8 cellular contexts compared by ENCODE assay signal in genomic region chr18:56709463-56709862, GRCh38. TPM values are rescaled to one million over a fixed set of nuclear protein-coding genes. Genes with fewer than 3 reads are reported as not detected.
DNase-seq lines count a peak whose midpoint lies in the region; ATAC-seq and TF ChIP-seq lines count a peak whose summit lies in the region.

No MANE protein-coding gene starts in this region.

- 37% methylated on average over 2 of the region's 2 CpGs for WGBS in suprapubic skin

- DNase-seq in BJ (ENCODE audit: low read depth), result peak; percentile 44
- peak; percentile 56 for DNase-seq in MM.1S
- DNase-seq in activated CD4-positive, alpha-beta T cell treated with anti-CD3 and anti-CD28 coated beads, Interleukin-2, amount 10 ng/mL, durations not matched to agents 24 days and 14 days, result peak; percentile 84
- DNase-seq in iPS-NIHi11 (ENCODE audit: low spot score), result peak; percentile 22
- no peak for DNase-seq in suprapubic skin (ENCODE audit: low spot score in 2 of 2)
- DNase-seq in tibial artery, result no peak

- no peak overlapping the region for H3K9ac ChIP-seq in MM.1S (ENCODE audit: low read length)

- TF ChIP-seq POLR2A in suprapubic skin (IDR thresholded peaks at IDR 0.05), result no peak

- H3K9me3 ChIP-seq in MM.1S (replicated peaks; ENCODE audit: insufficient read depth, low read length) (no peaks in the 10 kb centered on the region), suprapubic skin (no peaks in the 10 kb centered on the region), tibial artery (no peaks in the 10 kb centered on the region)

- TF ChIP-seq CTCF in BJ (IDR thresholded peaks at IDR 0.05; ENCODE audit: insufficient read depth, low read depth, low read length) (peak; percentile 16; the same call in 1 of the 2 replicates), MM.1S (IDR thresholded peaks at IDR 0.05; ENCODE audit: low read length) (peak; percentile 35), suprapubic skin (IDR thresholded peaks at IDR 0.05) (no peak), tibial artery (IDR thresholded peaks at IDR 0.05) (no peak)

- no peaks in the 10 kb centered on the region for H3K27me3 ChIP-seq in BJ (ENCODE audit: control insufficient read depth, insufficient read depth, low read length)
- no peaks in the 10 kb centered on the region for H3K27me3 ChIP-seq in MM.1S (replicated peaks; ENCODE audit: insufficient read depth, low read length)
- no peaks in the 10 kb centered on the region for H3K27me3 ChIP-seq in suprapubic skin
- H3K27me3 ChIP-seq in tibial artery, result no peaks in the 10 kb centered on the region

- H3K79me2 ChIP-seq in MM.1S (ENCODE audit: low read length), result no peaks in the 10 kb centered on the region

- H3K4me1 ChIP-seq in MM.1S (ENCODE audit: low read length) (no peaks in the 10 kb centered on the region), suprapubic skin (no peaks in the 10 kb centered on the region), tibial artery (no peaks in the 10 kb centered on the region)

- TF ChIP-seq EP300 in suprapubic skin (IDR thresholded peaks at IDR 0.05), result no peak

- H3K36me3 Mint-ChIP-seq in activated CD4-positive, alpha-beta T cell treated with anti-CD3 and anti-CD28 coated beads, Interleukin-2, amount 10 ng/mL, durations not matched to agents 24 days and 14 days (ENCODE audit: low read depth), result peaks cover 3% of the 10 kb centered on the region

- peak; percentile 96 for ATAC-seq in GM18499 (IDR thresholded peaks at IDR 0.05; ENCODE audit: insufficient read depth, unreplicated experiment)
- peak; percentile 97 for ATAC-seq in HG02642 (IDR thresholded peaks at IDR 0.05; ENCODE audit: poor library complexity, unreplicated experiment)

- H3K27ac ChIP-seq in MM.1S (ENCODE audit: low read length) (no peak overlapping the region), suprapubic skin (no peak overlapping the region), tibial artery (no peak overlapping the region)

- POLR2A ChIA-PET in BJ (lab: Charles Lee), result no interaction called here

- H3K27ac Mint-ChIP-seq in activated CD4-positive, alpha-beta T cell treated with anti-CD3 and anti-CD28 coated beads, Interleukin-2, amount 10 ng/mL, durations not matched to agents 24 days and 14 days, result no peak overlapping the region

- no peak overlapping the region for H3K4me3 Mint-ChIP-seq in activated CD4-positive, alpha-beta T cell treated with anti-CD3 and anti-CD28 coated beads, Interleukin-2, amount 10 ng/mL, durations not matched to agents 24 days and 14 days

- intact Hi-C loops in activated CD4-positive, alpha-beta T cell treated with anti-CD3 and anti-CD28 coated beads, Interleukin-2, amount 10 ng/mL, durations not matched to agents 24 days and 14 days (cut with micrococcal nuclease), result loop anchor here (2.0 to 5.0 kb wide), 4 partner anchors 17 to 853 kb away; partner anchors contain the start of gene WDR7
- intact Hi-C loops in tibial artery (cut with DNase I; ENCODE audit: low total_unique reads), result no loop called here

- no peaks in the 10 kb centered on the region for H3K9me3 Mint-ChIP-seq in activated CD4-positive, alpha-beta T cell treated with anti-CD3 and anti-CD28 coated beads, Interleukin-2, amount 10 ng/mL, durations not matched to agents 24 days and 14 days

- no peaks in the 10 kb centered on the region for H3F3A ChIP-seq in MM.1S (ENCODE audit: insufficient read depth, low read length)

- H3K9me2 ChIP-seq in MM.1S (replicated peaks; ENCODE audit: insufficient read depth, low read length), result no peaks in the 10 kb centered on the region

- no peaks in the 10 kb centered on the region for H3K36me3 ChIP-seq in BJ (ENCODE audit: control insufficient read depth, insufficient read depth, low read length)
- no peaks in the 10 kb centered on the region for H3K36me3 ChIP-seq in MM.1S (replicated peaks; ENCODE audit: insufficient read depth, low read length)
- no peaks in the 10 kb centered on the region for H3K36me3 ChIP-seq in suprapubic skin
- H3K36me3 ChIP-seq in tibial artery, result peaks cover 0 to 5% (median 0%) of the 10 kb centered on the region in 3 donors

- H2AFZ ChIP-seq in MM.1S (ENCODE audit: low read length), result no peak overlapping the region

- CTCF ChIA-PET in BJ (lab: Yijun Ruan, JAX), result interaction anchor here (0.9 kb wide), 2 partner anchors 22 to 840 kb away, joined by 3 read pairs; no protein-coding TSS in a partner anchor

- H3K4me1 Mint-ChIP-seq in activated CD4-positive, alpha-beta T cell treated with anti-CD3 and anti-CD28 coated beads, Interleukin-2, amount 10 ng/mL, durations not matched to agents 24 days and 14 days, result peaks cover 11% of the 10 kb centered on the region

- H3K4me3 ChIP-seq in BJ (ENCODE audit: low read depth, low read length), result no peak overlapping the region
- no peak overlapping the region for H3K4me3 ChIP-seq in MM.1S (ENCODE audit: low read length)
- no peak overlapping the region for H3K4me3 ChIP-seq in suprapubic skin
- H3K4me3 ChIP-seq in tibial artery, result no peak overlapping the region

- no peak overlapping the region for H3K4me2 ChIP-seq in MM.1S (ENCODE audit: low read depth, low read length)

- no peaks in the 10 kb centered on the region for H3K27me3 Mint-ChIP-seq in activated CD4-positive, alpha-beta T cell treated with anti-CD3 and anti-CD28 coated beads, Interleukin-2, amount 10 ng/mL, durations not matched to agents 24 days and 14 days

- H4K20me1 ChIP-seq in MM.1S (ENCODE audit: insufficient read depth, low read length), result no peaks in the 10 kb centered on the region

RNA-seq across cellular contexts. Expression of gene WDR7, which starts 58.3 kb away (rescaled TPM):
- 4.9 and 9.7 TPM in 2 replicates for polyA plus RNA-seq in BJ (2011; rRNA removed)
- 26.7 and 28.6 TPM in 2 replicates for polyA minus RNA-seq in BJ (2011; rRNA and poly(A)+ RNA removed)
- 20.8 and 26.0 TPM in 2 replicates for total RNA-seq in activated CD4-positive, alpha-beta T cell treated with anti-CD3 and anti-CD28 coated beads, Interleukin-2, amount 10 ng/mL, durations not matched to agents 24 days and 14 days
- 10 to 100 TPM; 14.4 to 29.2 (median 20.2) TPM for total RNA-seq in suprapubic skin

Comparison
In these comparisons a context has a peak if more than half of its experiments do, and no peak if none do; other contexts are left out.
1. DNase-seq: peak in BJ (single experiment), MM.1S (single experiment), activated CD4-positive, alpha-beta T cell treated with anti-CD3 and anti-CD28 coated beads, Interleukin-2, amount 10 ng/mL, durations not matched to agents 24 days and 14 days (single experiment) and iPS-NIHi11 (single experiment); none in suprapubic skin (0 of 2) and tibial artery (0 of 2).
2. CTCF ChIP-seq: peak in BJ (single experiment) and MM.1S (single experiment); none in suprapubic skin (0 of 2) and tibial artery (0 of 2).